In the genomic region with DNA sequence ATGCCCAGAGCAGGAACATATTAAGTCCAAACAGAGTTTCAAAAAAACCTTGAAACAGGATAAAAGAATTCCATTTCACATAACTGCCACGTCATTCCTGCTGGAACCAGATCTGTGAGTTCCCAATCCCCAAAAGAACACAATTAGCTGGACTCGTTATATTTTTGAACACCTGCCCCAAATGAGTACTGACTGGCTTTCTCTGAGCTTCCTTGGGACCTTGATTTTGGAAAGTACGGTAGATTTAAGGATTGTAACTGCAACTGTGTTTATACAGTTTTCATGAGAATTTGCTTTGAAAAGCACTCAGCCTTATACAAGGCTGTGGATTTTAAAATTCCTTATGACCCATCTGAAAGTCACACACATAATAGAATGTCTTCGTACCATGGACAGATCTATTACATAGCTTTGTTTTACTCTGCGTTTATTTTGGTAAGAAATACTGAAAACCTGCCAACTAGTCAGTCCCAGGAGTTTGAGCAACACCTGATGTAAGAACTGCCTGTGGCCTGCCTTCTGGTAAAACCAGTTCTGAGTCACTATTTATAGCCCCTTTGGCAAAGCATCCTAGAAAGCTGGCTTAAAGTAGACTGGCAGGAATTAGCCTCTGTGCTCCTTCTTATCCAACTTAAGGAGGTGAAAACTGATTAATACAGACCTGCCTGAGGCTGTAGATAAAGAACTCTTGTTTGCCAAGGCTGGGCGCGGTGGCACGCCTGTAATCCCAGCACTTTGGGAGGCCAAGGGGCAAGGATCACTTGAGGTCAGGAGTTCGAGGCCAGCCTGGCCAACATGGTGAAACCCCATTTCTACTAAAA, we compare ENCODE assay signal across 8 cellular contexts. TPM values are rescaled to one million over a fixed set of nuclear protein-coding genes. Genes with fewer than 3 reads are reported as not detected.
DNase-seq lines count a peak whose midpoint lies in the region; ATAC-seq, FAIRE-seq and TF ChIP-seq lines count a peak whose summit lies in the region.

No MANE protein-coding gene starts in this region.

- CTCF ChIA-PET in HepG2 (lab: Yijun Ruan, JAX; ENCODE audit: low intra/inter-chr PET ratio, low total read pairs) = no interaction called here
- CTCF ChIA-PET in activated CD8-positive, alpha-beta T cell treated with anti-CD3 and anti-CD28 coated beads for 36 hours (lab: Charles Lee) = no interaction called here

- H3K4me1 Mint-ChIP-seq in activated CD8-positive, alpha-beta T cell treated with anti-CD3 and anti-CD28 coated beads for 36 hours (ENCODE audit: low read depth) = no peaks in the 10 kb centered on the region

- no peak overlapping the region for H3K9ac ChIP-seq in HepG2 (ENCODE audit: insufficient read depth, low read depth, low read length)

- H3K4me2 ChIP-seq in HepG2 (ENCODE audit: low read depth, low read length) = peak overlapping the region; percentile 56; the same call in 1 of the 2 replicates

- in situ Hi-C loops in HepG2 (cut with HindIII; ENCODE audit: extremely low pct_ligation_motif_present, low pct_unique_long_range_greater_than_20kb) = no loop called here

- H3K4me1 ChIP-seq in HepG2 (ENCODE audit: insufficient read depth, low read length) (peaks cover 74% of the 10 kb centered on the region), aorta (ENCODE audit: control insufficient read depth in 1 of 2, insufficient read depth in 2 of 2, low read length in 2 of 2) (peaks cover 0 to 3% of the 10 kb centered on the region in 2 donors)

- H3K4me3 Mint-ChIP-seq in activated CD8-positive, alpha-beta T cell treated with anti-CD3 and anti-CD28 coated beads for 36 hours = no peak overlapping the region

- H3K27me3 ChIP-seq in bronchial epithelial cell (ENCODE audit: control insufficient read depth, insufficient read depth, low read length) (peaks cover 3% of the 10 kb centered on the region), HepG2 (ENCODE audit: control insufficient read depth in 1 of 2, insufficient read depth in 2 of 2, low read length in 2 of 2) (no peaks in the 10 kb centered on the region), aorta (ENCODE audit: control insufficient read depth in 1 of 2, insufficient read depth in 2 of 2, low read length in 1 of 2) (no peaks in the 10 kb centered on the region)

- H3K9me3 ChIP-seq in HepG2 (ENCODE audit: low read length) (no peaks in the 10 kb centered on the region), aorta (ENCODE audit: control insufficient read depth, low read length) (no peaks in the 10 kb centered on the region)

- H3K27ac Mint-ChIP-seq in activated CD8-positive, alpha-beta T cell treated with anti-CD3 and anti-CD28 coated beads for 36 hours = no peak overlapping the region

- no peak for TF ChIP-seq POLR2A in HepG2 (IDR thresholded peaks at IDR 0.05; ENCODE audit: insufficient read depth in 1 of 2, low read depth in 2 of 2, low read length in 2 of 2)

- peaks cover 5% of the 10 kb centered on the region for H3K27me3 Mint-ChIP-seq in activated CD8-positive, alpha-beta T cell treated with anti-CD3 and anti-CD28 coated beads for 36 hours

- no peaks in the 10 kb centered on the region for H4K20me1 ChIP-seq in HepG2 (ENCODE audit: insufficient read depth, low read length)

- no peaks in the 10 kb centered on the region for H3K36me3 Mint-ChIP-seq in activated CD8-positive, alpha-beta T cell treated with anti-CD3 and anti-CD28 coated beads for 36 hours (ENCODE audit: low read depth)

- BruUV-seq in HepG2 (replicated peaks; lab: Mats Ljungman, UMichigan) = no TSS peak

- H3K27ac ChIP-seq in HepG2 (ENCODE audit: extremely low read length, insufficient read depth, low read length) (peak overlapping the region; percentile 67), aorta (ENCODE audit: low read depth in 1 of 2, low read length in 2 of 2) (peak overlapping the region; percentile 29 to 67)

- TF ChIP-seq EP300 in HepG2 (IDR thresholded peaks at IDR 0.05; ENCODE audit: low read depth in 2 of 2, low read length in 2 of 2) = 0 out of 4 replicates have a peak, but pooled peaks of 1 of the 2 experiments have one; percentile 4
- 0 out of 2 replicates have a peak, but pooled peaks have one; percentile 12 for TF ChIP-seq EP300 in HepG2 (CRISPR knock-in tag; IDR thresholded peaks at IDR 0.05; ENCODE audit: borderline replicate concordance)

- H3K79me2 ChIP-seq in HepG2 (ENCODE audit: insufficient read depth, low read length) = peaks cover 9% of the 10 kb centered on the region

- intact Hi-C loops in HepG2 (cut with micrococcal nuclease; ENCODE audit: unreplicated experiment) = no loop called here
- intact Hi-C loops in aorta (cut with DNase I) = loop anchor here in 1 of 2 donors (1.0 to 5.0 kb wide), 2 partner anchors 27 to 44 kb away; no protein-coding TSS in a partner anchor
- intact Hi-C loops in activated CD8-positive, alpha-beta T cell treated with anti-CD3 and anti-CD28 coated beads for 36 hours (cut with micrococcal nuclease) = no loop called here

- WGBS in HepG2 (ENCODE audit: low lambda C conversion rate) = 62% methylated on average over 9 of the region's 9 CpGs
- 4 to 8% methylated on average over 9 of the region's 9 CpGs for WGBS in aorta, 2 donors

- H3K4me3 ChIP-seq in bronchial epithelial cell (ENCODE audit: low read depth, low read length) = no peak overlapping the region
- H3K4me3 ChIP-seq in HepG2 (replicated peaks in 1 of 3; ENCODE audit: insufficient read depth in 1 of 3, low read depth in 2 of 3, low read length in 3 of 3) = no peak overlapping the region
- H3K4me3 ChIP-seq in aorta (ENCODE audit: low read length in 2 of 2) = no peak overlapping the region

- DNase-seq in AG08395 (ENCODE audit: low spot score) (peak; percentile 56), MV-4-11 (lab: John Stamatoyannopoulos, UW) (peak; percentile 7), bronchial epithelial cell (ENCODE audit: low read depth) (peak; percentile 97), HepG2 (ENCODE audit: low spot score) (peak; percentile 70), aorta (no peak), activated T-cell treated with anti-CD3 and anti-CD28 coated beads for 4 hours (no peak)
- DNase-seq in activated CD8-positive, alpha-beta T cell treated with anti-CD3 and anti-CD28 coated beads for 36 hours = no peak
- no peak for DNase-seq in stimulated activated naive CD4-positive, alpha-beta T cell (lab: John Stamatoyannopoulos, UW)

- POLR2A ChIA-PET in HepG2 (lab: Yijun Ruan, JAX) = interaction anchor here (0.7 to 2.7 kb wide), 8 partner anchors 9 to 108 kb away, joined by 3 to 18 read pairs (median 5); a partner anchor contains a TSS
- POLR2A ChIA-PET in activated CD8-positive, alpha-beta T cell treated with anti-CD3 and anti-CD28 coated beads for 36 hours (lab: Charles Lee) = interaction anchor here (0.6 kb wide), 1 partner anchor 65 kb away, joined by 3 read pairs; no protein-coding TSS in a partner anchor

- TF ChIP-seq RAD21 in HepG2 (CRISPR knock-in tag; IDR thresholded peaks at IDR 0.05) = no peak

- H3K36me3 ChIP-seq in bronchial epithelial cell (ENCODE audit: control insufficient read depth, insufficient read depth, low read length) = no peaks in the 10 kb centered on the region
- H3K36me3 ChIP-seq in HepG2 (replicated peaks in 1 of 2; ENCODE audit: control insufficient read depth in 1 of 2, insufficient read depth in 2 of 2, low read length in 2 of 2) = peaks cover 15 to 42% of the 10 kb centered on the region in 2 experiments
- no peaks in the 10 kb centered on the region for H3K36me3 ChIP-seq in aorta (ENCODE audit: control insufficient read depth in 1 of 2, insufficient read depth in 2 of 2, low read length in 1 of 2)

- peak; percentile 89 for FAIRE-seq in bronchial epithelial cell (lab: Jason Lieb, UNC)
- no peak for FAIRE-seq in HepG2 (lab: Jason Lieb, UNC)

- ATAC-seq in HepG2 (peak; percentile 35), aorta (ENCODE audit: low FRiP score) (peak; percentile 84)
- no peak for ATAC-seq in activated CD8-positive, alpha-beta T cell treated with anti-CD3 and anti-CD28 coated beads for 36 hours

- H2AFZ ChIP-seq in HepG2 (ENCODE audit: low read length) = no peak overlapping the region

- H3K9me3 Mint-ChIP-seq in activated CD8-positive, alpha-beta T cell treated with anti-CD3 and anti-CD28 coated beads for 36 hours = no peaks in the 10 kb centered on the region

- TF ChIP-seq CTCF in bronchial epithelial cell (IDR thresholded peaks at IDR 0.05; ENCODE audit: insufficient read depth, low read length, severe bottlenecking) (no peak), HepG2 (CRISPR knock-in tag; IDR thresholded peaks at IDR 0.05) (no peak)
- no peak for TF ChIP-seq CTCF in activated CD8-positive, alpha-beta T cell treated with anti-CD3 and anti-CD28 coated beads for 36 hours (IDR thresholded peaks at IDR 0.05)

TF ChIP-seq in HepG2, 621 proteins besides CTCF, POLR2A, EP300 and RAD21 (continues in another document):
- peak; percentile 22 for TF ChIP-seq ISL2 (CRISPR knock-in tag; IDR thresholded peaks at IDR 0.05)

RNA-seq across cellular contexts. Expression of a gene that starts 48.1 kb away (rescaled TPM):
- total RNA-seq in bronchial epithelial cell (3.9 and 5.8 TPM in 2 replicates), HepG2 (2016; rRNA removed; fragmentation: Illumina TruSeq; extraction: Trizol) (22.5 and 37.3 TPM in 2 replicates), aorta (10 to 100 TPM; 29.7 to 61.3 TPM)
- total RNA-seq in HepG2 (2016; cell fraction: cytosol; rRNA removed; fragmentation: Illumina TruSeq; extraction: Trizol; ENCODE audit: low read depth) = 9.7 and 10.2 TPM in 2 replicates
- total RNA-seq in HepG2 (2016; cell fraction: insoluble cytoplasmic fraction; rRNA removed; fragmentation: Illumina TruSeq; extraction: Trizol) = 20.5 and 38.2 TPM in 2 replicates
- total RNA-seq in HepG2 (2016; cell fraction: membrane; rRNA removed; fragmentation: Illumina TruSeq; extraction: Trizol) = 9.9 and 11.4 TPM in 2 replicates
- total RNA-seq in HepG2 (2016; cell fraction: nucleus; rRNA removed; fragmentation: Illumina TruSeq; extraction: Trizol) = 62.8 and 64.0 TPM in 2 replicates
- polyA plus RNA-seq in HepG2 (2011; rRNA removed) (44.7 and 45.5 TPM in 2 replicates), aorta (10 to 100 TPM in 1 of 2 donors, 1 to 10 TPM in 1; 9.6 to 18.8 TPM)
- 32.3 and 35.9 TPM in 2 replicates for polyA plus RNA-seq in HepG2 (2011; cell fraction: cytosol; rRNA removed)
- 74.2 and 85.4 TPM in 2 replicates for polyA plus RNA-seq in HepG2 (2011; cell fraction: nucleus; rRNA removed)
- polyA plus RNA-seq in HepG2 (2012) = 17.2 and 32.7 TPM in 2 replicates
- polyA plus RNA-seq in HepG2 (2016; cell fraction: cytosol; fragmentation: Illumina TruSeq; extraction: Trizol; ENCODE audit: low read depth) = 1.2 and 1.5 TPM in 2 replicates
- 16.7 and 17.4 TPM in 2 replicates for polyA plus RNA-seq in HepG2 (2016; cell fraction: insoluble cytoplasmic fraction; fragmentation: Illumina TruSeq; extraction: Trizol; ENCODE audit: low read depth)
- 3.4 TPM in 2 replicates for polyA plus RNA-seq in HepG2 (2016; cell fraction: membrane; fragmentation: Illumina TruSeq; extraction: Trizol; ENCODE audit: low read depth)
- polyA plus RNA-seq in HepG2 (2016; cell fraction: nucleus; fragmentation: Illumina TruSeq; extraction: Trizol; ENCODE audit: insufficient read depth, low read depth) = 67.5 and 78.5 TPM in 2 replicates
- polyA minus RNA-seq in HepG2 (2011; rRNA and poly(A)+ RNA removed; ENCODE audit: low replicate concordance) = 46.5 TPM in 1 of 2 replicates, not detected in the other
- 24.0 and 26.2 TPM in 2 replicates for polyA minus RNA-seq in HepG2 (2011; cell fraction: cytosol; rRNA and poly(A)+ RNA removed)
- 55.6 and 65.1 TPM in 2 replicates for polyA minus RNA-seq in HepG2 (2011; cell fraction: nucleus; rRNA and poly(A)+ RNA removed)
- under 1 TPM; 0.43 to 0.70 TPM for total RNA-seq in activated CD8-positive, alpha-beta T cell treated with anti-CD3 and anti-CD28 coated beads for 36 hours

Comparison
In these comparisons a context has a peak if more than half of its experiments do, and no peak if none do; other contexts are left out.
1. DNase-seq: peak in AG08395 (single experiment), MV-4-11 (single experiment), bronchial epithelial cell (single experiment) and HepG2 (single experiment); none in aorta (0 of 2), activated CD8-positive, alpha-beta T cell treated with anti-CD3 and anti-CD28 coated beads for 36 hours (single experiment), stimulated activated naive CD4-positive, alpha-beta T cell (0 of 6) and activated T-cell treated with anti-CD3 and anti-CD28 coated beads for 4 hours (single experiment).